Comparison of ENCODE assay signal across 8 cellular contexts in the genomic region with DNA sequence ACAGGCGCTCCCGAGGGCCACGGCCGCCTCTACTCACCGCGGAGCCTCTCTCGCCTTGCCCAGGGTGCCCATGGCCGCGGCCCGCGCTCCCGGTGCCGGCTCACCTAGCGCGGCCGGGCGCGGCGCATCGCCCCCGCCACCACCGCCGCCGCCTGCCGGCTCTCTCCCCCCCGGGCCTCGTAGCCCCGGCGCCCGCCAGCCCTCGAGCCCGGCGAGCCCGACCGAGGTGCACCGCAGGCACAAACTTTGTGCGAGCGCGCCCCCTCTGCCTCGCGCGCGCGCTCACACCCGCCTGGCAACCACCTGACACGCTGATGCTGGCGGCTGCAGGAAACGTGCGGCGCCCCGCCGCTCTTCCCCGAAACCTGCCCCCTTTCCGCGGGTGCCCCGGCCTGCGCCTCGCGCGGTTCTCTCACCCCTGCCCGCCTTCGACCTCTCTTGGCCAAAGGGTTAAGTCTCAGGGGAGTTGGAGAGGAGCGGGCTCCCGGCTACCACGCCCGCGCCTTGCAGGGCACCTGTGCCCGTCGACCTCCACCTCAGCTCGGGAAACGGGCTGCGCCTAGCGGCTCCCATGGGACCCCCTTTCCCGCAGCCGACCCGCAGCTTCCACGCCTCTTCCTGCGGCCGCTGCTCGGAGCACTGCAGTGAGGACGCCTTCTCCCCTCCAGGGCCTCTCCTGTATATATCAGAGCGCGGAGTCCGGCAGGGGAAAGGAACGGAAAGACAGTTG. TPM values are rescaled to one million over a fixed set of nuclear protein-coding genes. Genes with fewer than 3 reads are reported as not detected.
DNase-seq lines count a peak whose midpoint lies in the region; ATAC-seq and TF ChIP-seq lines count a peak whose summit lies in the region.

TSS of gene RASGRP1 (minus strand) at position 258 of the 730 bp plus-strand sequence. CDS start at position 72, 186 bp downstream.

- H3K9me3 Mint-ChIP-seq in activated CD4-positive, alpha-beta memory T cell treated with anti-CD3 and anti-CD28 coated beads, Interleukin-2, amount 10 ng/mL, durations not matched to agents 7 days and 5 days, result peaks cover 9% of the 10 kb centered on the region

- H3K4me1 ChIP-seq in mucosa of descending colon (ENCODE audit: low read depth), result no peaks in the 10 kb centered on the region

- peak within 1 kb of the TSS; percentile 92 for H3K4me3 Mint-ChIP-seq in activated CD4-positive, alpha-beta memory T cell treated with anti-CD3 and anti-CD28 coated beads, Interleukin-2, amount 10 ng/mL, durations not matched to agents 7 days and 5 days

- no peaks in the 10 kb centered on the region for H3K9me3 ChIP-seq in mucosa of descending colon

- POLR2A ChIA-PET in activated CD4-positive, alpha-beta memory T cell treated with anti-CD3 and anti-CD28 coated beads, Interleukin-2, amount 10 ng/mL, durations not matched to agents 7 days and 5 days (lab: Charles Lee), result interaction anchor here (0.9 to 12.0 kb wide), 36 partner anchors 9 to 1060 kb away, joined by 3 to 1063 read pairs (median 6); partner anchors contain the start of gene FAM98B

- TF ChIP-seq CTCF in mucosa of descending colon (IDR thresholded peaks at IDR 0.05), result peak; percentile 10

- H3K27me3 Mint-ChIP-seq in activated CD4-positive, alpha-beta memory T cell treated with anti-CD3 and anti-CD28 coated beads, Interleukin-2, amount 10 ng/mL, durations not matched to agents 7 days and 5 days, result no peaks in the 10 kb centered on the region

- CTCF ChIA-PET in activated CD4-positive, alpha-beta memory T cell treated with anti-CD3 and anti-CD28 coated beads, Interleukin-2, amount 10 ng/mL, durations not matched to agents 7 days and 5 days (lab: Charles Lee), result interaction anchor here (0.7 to 12.8 kb wide), 28 partner anchors 9 to 138 kb away, joined by 3 to 731 read pairs (median 6); partner anchors contain the start of gene FAM98B

- peak; percentile 62 for ATAC-seq in HG02623 (IDR thresholded peaks at IDR 0.05; ENCODE audit: unreplicated experiment)
- ATAC-seq in mucosa of descending colon, result peak; percentile 93

- H3K4me1 Mint-ChIP-seq in activated CD4-positive, alpha-beta memory T cell treated with anti-CD3 and anti-CD28 coated beads, Interleukin-2, amount 10 ng/mL, durations not matched to agents 7 days and 5 days, result peaks cover 45% of the 10 kb centered on the region

- H3K27ac Mint-ChIP-seq in activated CD4-positive, alpha-beta memory T cell treated with anti-CD3 and anti-CD28 coated beads, Interleukin-2, amount 10 ng/mL, durations not matched to agents 7 days and 5 days, result peak within 1 kb of the TSS; percentile 92

- peaks cover 62% of the 10 kb centered on the region for H3K36me3 Mint-ChIP-seq in activated CD4-positive, alpha-beta memory T cell treated with anti-CD3 and anti-CD28 coated beads, Interleukin-2, amount 10 ng/mL, durations not matched to agents 7 days and 5 days (ENCODE audit: low read depth)

- H3K4me3 ChIP-seq in mucosa of descending colon, result peak within 1 kb of the TSS; percentile 22

- DNase-seq in NCI-H1436 (lab: John Stamatoyannopoulos, UW) (peak; percentile 42), NCI-H1436 treated with DMSO at 0.1 percent for 48 hours (lab: John Stamatoyannopoulos, UW) (no peak), NCI-H1694 treated with DMSO at 0.1 percent for 48 hours (lab: John Stamatoyannopoulos, UW) (peak; percentile 47), mucosa of descending colon (peak; percentile 76 to 88 (median 86))
- DNase-seq in activated CD4-positive, alpha-beta memory T cell treated with anti-CD3 and anti-CD28 coated beads, Interleukin-2, amount 10 ng/mL, durations not matched to agents 7 days and 5 days, result peak; percentile 90
- DNase-seq in effector CD8-positive, alpha-beta T cell (lab: John Stamatoyannopoulos, UW), result peak; percentile 73
- DNase-seq in stimulated activated CD8-positive, alpha-beta memory T cell treated with anti-CD3 and anti-CD28 coated beads, Interleukin-4, amount 100 ng/mL, for 24 hours (ENCODE audit: low read depth), result peak; percentile 76

- intact Hi-C loops in mucosa of descending colon (cut with DNase I, micrococcal nuclease), result loop anchor here in 1 of 2 donors (5.0 to 10.0 kb wide), 2 partner anchors 90 to 118 kb away; no protein-coding TSS in a partner anchor

- H3K36me3 ChIP-seq in mucosa of descending colon (ENCODE audit: low read depth), result no peaks in the 10 kb centered on the region

RNA-seq across cellular contexts. Expression of gene RASGRP1, which starts in this region (rescaled TPM):
- total RNA-seq in activated CD4-positive, alpha-beta memory T cell treated with anti-CD3 and anti-CD28 coated beads, Interleukin-2, amount 10 ng/mL, durations not matched to agents 7 days and 5 days, result 100 to 1,000 TPM; 200 to 208 TPM
- total RNA-seq in mucosa of descending colon, result 1 to 10 TPM; 1.2 to 2.6 (median 2.6) TPM

Comparison
In these comparisons a context has a peak if more than half of its experiments do, and no peak if none do; other contexts are left out.
1. RNA of gene RASGRP1 (total RNA-seq): 200 to 208 TPM in activated CD4-positive, alpha-beta memory T cell treated with anti-CD3 and anti-CD28 coated beads, Interleukin-2, amount 10 ng/mL, durations not matched to agents 7 days and 5 days; 1.2 to 2.6 TPM in mucosa of descending colon; every median in the first group is over 10 times any median in the second.